ENCODE assay signal across 17 cellular contexts in genomic region chr5:141832131-141832530, GRCh38. TPM values are rescaled to one million over a fixed set of nuclear protein-coding genes. Genes with fewer than 3 reads are reported as not detected.
DNase-seq lines count a peak whose midpoint lies in the region; FAIRE-seq and TF ChIP-seq lines count a peak whose summit lies in the region.
"Had no signal": no experiment of that assay in that cellular context is flagged by ENCODE, and none has a peak within 500 bp of the region (broad histone marks: within the 10 kb centered on the region; RNA-seq: fewer than 3 reads in every experiment).

No MANE protein-coding gene starts in this region.

- H2BK15ac ChIP-seq in H1 (ENCODE audit: low read length), result peak overlapping the region; percentile 24; the same call in 1 of the 2 replicates

- H2AK5ac ChIP-seq in H1 (ENCODE audit: low read depth, low read length), result no peak overlapping the region

- H2BK5ac ChIP-seq in H1 (ENCODE audit: low read depth, low read length), result no peak overlapping the region

- intact Hi-C loops in Calu3 (cut with micrococcal nuclease; ENCODE audit: unreplicated experiment), result loop anchor here (5.0 kb wide), 1 partner anchor 75 kb away; no protein-coding TSS in a partner anchor

- H3K4me2 ChIP-seq in H1 (ENCODE audit: insufficient read depth in 1 of 2, low read depth in 2 of 2, low read length in 2 of 2), result no peak overlapping the region

- FAIRE-seq in H1 (lab: Jason Lieb, UNC), result no peak

- H3K4me3 Mint-ChIP-seq in Calu3 (ENCODE audit: low read depth, unreplicated experiment) (no peak overlapping the region), nephron (no peak overlapping the region)

- peaks cover 32% of the 10 kb centered on the region for H3K4me1 Mint-ChIP-seq in Calu3 (ENCODE audit: low read depth, unreplicated experiment)
- peaks cover 19% of the 10 kb centered on the region for H3K4me1 Mint-ChIP-seq in nephron

- no peak overlapping the region for H2AFZ ChIP-seq in H1 (ENCODE audit: low read length)

- no peak overlapping the region for H4K8ac ChIP-seq in H1 (ENCODE audit: extremely low read depth, insufficient read depth, low read length)

- H3K4me3 ChIP-seq in H1 (ENCODE audit: extremely low read depth in 1 of 4, insufficient read depth in 2 of 4, low read depth in 3 of 4, low read length in 4 of 4), result no peak overlapping the region
- H3K4me3 ChIP-seq: BLaER1 treated with 17β-estradiol and CSF1 and Interleukin-3, amounts not matched to agents 10 nM and 100 nM; HAP-1; Peyer's patch; SK-N-MC had no signal

- H3K4ac ChIP-seq in H1 (replicated peaks; ENCODE audit: insufficient read length, low read depth, low read length), result no peak overlapping the region

- H3K9ac ChIP-seq in H1 (replicated peaks in 1 of 4; ENCODE audit: extremely low read depth in 1 of 4, low read depth in 3 of 4, low read length in 3 of 4), result no peak overlapping the region
- H3K9ac ChIP-seq: BLaER1 treated with 17β-estradiol and CSF1 and Interleukin-3, amounts not matched to agents 10 nM and 100 nM had no signal

- H3K4me1 ChIP-seq in H1 (replicated peaks in 1 of 4; ENCODE audit: control insufficient read depth in 3 of 4, insufficient read depth in 4 of 4, low read length in 3 of 4), result peaks cover 10 to 21% (median 14%) of the 10 kb centered on the region in 4 experiments; a peak in 6 of 7 replicates
- H3K4me1 ChIP-seq: HAP-1, Peyer's patch had no signal

- TF ChIP-seq POLR2A in H1 (IDR thresholded peaks at IDR 0.05; ENCODE audit: control extremely low read depth in 1 of 2, low read depth in 2 of 2, low read length in 2 of 2) (no peak), erythroblast (IDR thresholded peaks at IDR 0.05; ENCODE audit: low read length) (no peak)

- H4K20me1 ChIP-seq in H1 (replicated peaks in 1 of 2; ENCODE audit: control insufficient read depth in 1 of 2, insufficient read depth in 2 of 2, low read length in 2 of 2), result no peaks in the 10 kb centered on the region
- H4K20me1 ChIP-seq: BLaER1 treated with 17β-estradiol and CSF1 and Interleukin-3, amounts not matched to agents 10 nM and 100 nM had no signal

- H3K23ac ChIP-seq in H1 (ENCODE audit: insufficient read length), result no peak overlapping the region

- H3K56ac ChIP-seq in H1 (replicated peaks; ENCODE audit: insufficient read length, low read depth, low read length), result no peak overlapping the region

- no peak overlapping the region; the same call in 1 of the 2 replicates for H2BK12ac ChIP-seq in H1 (ENCODE audit: low read depth, low read length)

- H3K36me3 Mint-ChIP-seq in Calu3 (ENCODE audit: insufficient read depth, unreplicated experiment), result peaks cover 8% of the 10 kb centered on the region
- H3K36me3 Mint-ChIP-seq in nephron (ENCODE audit: low read depth), result no peaks in the 10 kb centered on the region

- H4K91ac ChIP-seq in H1 (replicated peaks; ENCODE audit: insufficient read length, low read length), result no peak overlapping the region

- H3K79me2 ChIP-seq in H1 (ENCODE audit: control insufficient read depth in 1 of 2, insufficient read depth in 2 of 2, low read length in 2 of 2), result no peaks in the 10 kb centered on the region

- CTCF ChIA-PET in Calu3 (lab: Charles Lee) (interaction anchor here (0.7 to 1.2 kb wide), 2 partner anchors 20 to 140 kb away, joined by 3 to 4 read pairs; no protein-coding TSS in a partner anchor), H1 (lab: Charles Lee; ENCODE audit: partially characterized antibody) (interaction anchor here (0.6 to 14.3 kb wide), 13 partner anchors 8 to 128 kb away, joined by 3 to 232 read pairs (median 5); partner anchors contain the start of gene PCDH1)

- H3K79me1 ChIP-seq in H1 (ENCODE audit: low read depth, low read length), result no peaks in the 10 kb centered on the region

- H3K36me3 ChIP-seq in H1 (ENCODE audit: control insufficient read depth in 2 of 4, insufficient read depth in 4 of 4, low read length in 3 of 4), result no peaks in the 10 kb centered on the region
- H3K36me3 ChIP-seq: BLaER1 treated with 17β-estradiol and CSF1 and Interleukin-3, amounts not matched to agents 10 nM and 100 nM; HAP-1; Peyer's patch had no signal

- peak overlapping the region; percentile 29; the same call in 1 of the 2 replicates for H2BK20ac ChIP-seq in H1 (ENCODE audit: low read length)

- WGBS in H1 (ENCODE audit: extremely low coverage in 1 of 2, insufficient coverage in 1 of 2, insufficient read length in 1 of 2, insufficient replicate concordance in 2 of 2, low coverage in 1 of 2, low lambda C conversion rate in 2 of 2, missing lambda C conversion rate in 1 of 2), 2 experiments, result 89% methylated on average over 4 of the region's 4 CpGs; no CpG with 5 or more reads in 1 of the 2 experiments

- no peaks in the 10 kb centered on the region for H3K9me3 ChIP-seq in H1 (ENCODE audit: insufficient read depth in 2 of 2, low read depth in 1 of 2, low read length in 1 of 2)
- H3K9me3 ChIP-seq: HAP-1, Peyer's patch had no signal

- H3K9me3 Mint-ChIP-seq in Calu3 (ENCODE audit: low read depth, unreplicated experiment) (no peaks in the 10 kb centered on the region), nephron (no peaks in the 10 kb centered on the region)

- H3K27ac Mint-ChIP-seq in Calu3 (ENCODE audit: unreplicated experiment) (peak overlapping the region; percentile 61), nephron (peak overlapping the region in 2 of 3 experiments; percentile 0 to 37)

- no peaks in the 10 kb centered on the region for H3K23me2 ChIP-seq in H1 (ENCODE audit: low read depth, low read length)

- no peaks in the 10 kb centered on the region for H3K27me3 ChIP-seq in H1 (replicated peaks in 1 of 4; ENCODE audit: control insufficient read depth in 3 of 4, extremely low read depth in 1 of 4, insufficient read depth in 3 of 4, low read length in 3 of 4)
- H3K27me3 ChIP-seq: BLaER1 treated with 17β-estradiol and CSF1 and Interleukin-3, amounts not matched to agents 10 nM and 100 nM; Peyer's patch had no signal

- TF ChIP-seq RAD21 in H1 (IDR thresholded peaks at IDR 0.05 in 1 of 2, conservative IDR thresholded peaks at IDR 0.05 in 1 of 2; ENCODE audit: low read depth in 2 of 2, low read length in 2 of 2), result no peak

- DNase-seq in Calu3, result no peak
- DNase-seq in NCI-H226, result peak; percentile 17
- no peak for DNase-seq in H1 (ENCODE audit: low read depth in 1 of 2, low spot score in 2 of 2)
- no peak for DNase-seq in effector CD4-positive, alpha-beta T cell
- DNase-seq in ureter (ENCODE audit: low spot score), result no peak
- DNase-seq in erythroblast (lab: John Stamatoyannopoulos, UW), result no peak
- no peak for DNase-seq in cortex of kidney (lab: John Stamatoyannopoulos, UW)
- DNase-seq: DMS79 treated with DMSO at 0.1 percent for 48 hours, NCI-H1105, NCI-H2081, NCI-H2171 treated with DMSO at 0.1 percent for 48 hours, Peyer's patch, SHP77 had no signal

- no peak overlapping the region for H3K18ac ChIP-seq in H1 (ENCODE audit: extremely low read depth, low read length)

- H3K27me3 Mint-ChIP-seq in Calu3 (ENCODE audit: unreplicated experiment) (no peaks in the 10 kb centered on the region), nephron (ENCODE audit: low read depth) (peaks cover 14% of the 10 kb centered on the region)

- H4K5ac ChIP-seq in H1 (ENCODE audit: insufficient read length, low read depth, low read length), result no peak overlapping the region

- no peak overlapping the region for H2BK120ac ChIP-seq in H1 (replicated peaks; ENCODE audit: low read depth, low read length)

- POLR2A ChIA-PET in H1 (lab: Charles Lee; ENCODE audit: partially characterized antibody), result interaction anchor here (0.7 to 2.4 kb wide), 5 partner anchors 10 to 47 kb away, joined by 3 to 11 read pairs (median 6); partner anchors contain the start of gene PCDH1

- TF ChIP-seq EP300 in H1 (IDR thresholded peaks at IDR 0.05; ENCODE audit: borderline replicate concordance in 1 of 2, low read depth in 2 of 2, low read length in 2 of 2), result no peak

- TF ChIP-seq CTCF in Calu3 (IDR thresholded peaks at IDR 0.05; ENCODE audit: unreplicated experiment) (no peak), H1 (IDR thresholded peaks at IDR 0.05; ENCODE audit: control extremely low read depth in 1 of 3, insufficient read depth in 1 of 3, low read depth in 1 of 3, low read length in 3 of 3) (no peak), nephron (IDR thresholded peaks at IDR 0.05; ENCODE audit: unreplicated experiment in 3 of 3) (no peak)

- no TSS peak for BruUV-seq in Calu3 (replicated peaks; lab: Mats Ljungman, UMichigan)

- H3K27ac ChIP-seq in H1 (ENCODE audit: low read depth, low read length), result no peak overlapping the region
- H3K27ac ChIP-seq: BLaER1 treated with 17β-estradiol and CSF1 and Interleukin-3, amounts not matched to agents 10 nM and 100 nM; Peyer's patch; SK-N-MC had no signal

- no peak overlapping the region for H3K14ac ChIP-seq in H1 (ENCODE audit: insufficient read length)

TF ChIP-seq in H1, 55 proteins besides CTCF, POLR2A, EP300 and RAD21 (continues in another document):
- TF ChIP-seq ATF3 (IDR thresholded peaks at IDR 0.05; ENCODE audit: insufficient read depth, low read depth, low read length) (no peak), BACH1 (IDR thresholded peaks at IDR 0.05; ENCODE audit: low read length) (no peak), KDM1A (IDR thresholded peaks at IDR 0.05; ENCODE audit: borderline replicate concordance, low read length) (peak; percentile 17; the same call in 1 of the 2 replicates), JUN (IDR thresholded peaks at IDR 0.05; ENCODE audit: low read depth, low read length) (no peak), EZH2 (IDR thresholded peaks at IDR 0.05; ENCODE audit: low read depth, low read length, severe bottlenecking) (no peak)

RNA-seq across cellular contexts. Expression of gene PCDH1, which starts 46.1 kb away (rescaled TPM):
- total RNA-seq in Calu3 (2022), result 146 and 167 TPM in 2 replicates
- 101 and 106 TPM in 2 replicates for total RNA-seq in H1 (2021; fragmentation: NEBNext Ultra II Directional; extraction: Animal tissue kit (Norgen Biotek cat#: 25700))
- 102 and 120 TPM in 2 replicates for polyA plus RNA-seq in H1 (2011; rRNA removed)
- 88.6 TPM for polyA plus RNA-seq in H1 (2011; cell fraction: cytosol; rRNA removed)
- polyA plus RNA-seq in H1 (2011; cell fraction: nucleus; rRNA removed), result 154 TPM
- polyA plus RNA-seq in H1 (2012, experiment 1 of 2), result 74.4 to 110 TPM (median 100 TPM) in 4 replicates
- 97.8 TPM for polyA plus RNA-seq in H1 (2012, experiment 2 of 2)
- polyA plus RNA-seq in H1 (2013, experiment 1 of 2), result 130 TPM
- polyA plus RNA-seq in H1 (2013, experiment 2 of 2), result 120 TPM
- polyA minus RNA-seq in H1 (2011; rRNA and poly(A)+ RNA removed), result 292 and 318 TPM in 2 replicates
- polyA minus RNA-seq in H1 (2011; cell fraction: cytosol; rRNA and poly(A)+ RNA removed), result 143 TPM
- 96.9 TPM for polyA minus RNA-seq in H1 (2011; cell fraction: nucleus; rRNA and poly(A)+ RNA removed)
- total RNA-seq in ureter, result 127 TPM
